Comparison of ENCODE assay signal across 10 cellular contexts in the genomic region with DNA sequence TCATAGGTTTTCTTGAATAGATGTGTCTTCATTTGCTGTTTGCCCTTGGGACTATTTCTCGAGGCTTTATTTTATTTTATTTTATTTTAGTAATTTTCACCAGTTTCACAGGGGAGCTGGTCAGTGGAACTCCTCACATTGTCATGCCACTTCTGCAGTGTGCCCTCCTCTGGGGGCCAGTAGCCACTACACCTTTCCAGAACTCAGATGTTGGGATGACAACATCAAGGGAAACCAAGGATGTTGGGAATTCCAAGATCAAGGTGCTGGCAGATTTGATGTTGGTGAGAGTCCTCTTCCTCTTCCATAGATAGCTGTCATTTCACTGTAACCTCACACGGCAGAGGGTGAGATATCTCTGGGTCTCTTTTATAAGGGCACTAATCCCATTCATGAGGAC. TPM values are rescaled to one million over a fixed set of nuclear protein-coding genes. Genes with fewer than 3 reads are reported as not detected.
DNase-seq lines count a peak whose midpoint lies in the region; ATAC-seq and TF ChIP-seq lines count a peak whose summit lies in the region.
"Had no signal": no experiment of that assay in that cellular context is flagged by ENCODE, and none has a peak within 500 bp of the region (broad histone marks: within the 10 kb centered on the region; RNA-seq: fewer than 3 reads in every experiment).

No MANE protein-coding gene starts in this region.

- no peak overlapping the region for H3K4me3 Mint-ChIP-seq in Calu3 (ENCODE audit: low read depth, unreplicated experiment)
- H3K4me3 Mint-ChIP-seq: activated naive CD8-positive, alpha-beta T cell had no signal

- no peaks in the 10 kb centered on the region for H3K9me3 ChIP-seq in mesenchymal stem cell (ENCODE audit: control insufficient read depth, low read length)

- H3K36me3 Mint-ChIP-seq in Calu3 (ENCODE audit: insufficient read depth, unreplicated experiment): no peaks in the 10 kb centered on the region
- H3K36me3 Mint-ChIP-seq: activated naive CD8-positive, alpha-beta T cell had no signal

- 0% methylated on average over 1 of the region's 2 CpGs for WGBS in mesenchymal stem cell

- CTCF ChIA-PET in Calu3 (lab: Charles Lee): interaction anchor here (0.6 to 2.0 kb wide), 12 partner anchors 25 to 249 kb away, joined by 3 to 27 read pairs (median 4); a partner anchor contains a TSS

- no peak overlapping the region for H2BK120ac ChIP-seq in mesenchymal stem cell (ENCODE audit: low read depth, low read length)

- no peaks in the 10 kb centered on the region for H3K9me3 Mint-ChIP-seq in Calu3 (ENCODE audit: low read depth, unreplicated experiment)

- DNase-seq in Calu3 (peak; percentile 69), M059J (ENCODE audit: low read depth) (peak; percentile 41), choroid plexus epithelial cell (ENCODE audit: low read depth) (peak; percentile 61), mesenchymal stem cell (peak; percentile 38), NCI-H2107 treated with DMSO at 0.1 percent for 48 hours (lab: John Stamatoyannopoulos, UW; ENCODE audit: unreplicated experiment) (no peak), DMS79 (lab: John Stamatoyannopoulos, UW) (no peak)
- DNase-seq: NCI-H526 treated with DMSO at 0.1 percent for 48 hours had no signal

- no peak overlapping the region for H3K27ac ChIP-seq in mesenchymal stem cell (ENCODE audit: low read length, poor library complexity, severe bottlenecking)

- no peak for ATAC-seq in GM21381 (IDR thresholded peaks at IDR 0.05; ENCODE audit: unreplicated experiment)
- ATAC-seq in GM19023 (IDR thresholded peaks at IDR 0.05; ENCODE audit: unreplicated experiment): no peak

- no peak overlapping the region for H3K4me3 ChIP-seq in choroid plexus epithelial cell (ENCODE audit: low read depth, low read length)
- no peak overlapping the region for H3K4me3 ChIP-seq in mesenchymal stem cell (ENCODE audit: insufficient read depth in 1 of 2, low read depth in 1 of 2, low read length in 2 of 2)

- H4K91ac ChIP-seq in mesenchymal stem cell (ENCODE audit: low read length): no peak overlapping the region

- H2BK15ac ChIP-seq in mesenchymal stem cell (ENCODE audit: low read depth, poor library complexity, severe bottlenecking): no peak overlapping the region

- H2BK12ac ChIP-seq in mesenchymal stem cell (ENCODE audit: low read length in 2 of 2): no peak overlapping the region

- H2AFZ ChIP-seq in mesenchymal stem cell (ENCODE audit: low read depth, low read length): no peak overlapping the region

- H3K4me1 ChIP-seq in mesenchymal stem cell (ENCODE audit: control insufficient read depth, insufficient read depth, low read depth, low read length): no peaks in the 10 kb centered on the region

- H2AK5ac ChIP-seq in mesenchymal stem cell (ENCODE audit: low read length, severe bottlenecking): no peak overlapping the region

- intact Hi-C loops in Calu3 (cut with micrococcal nuclease; ENCODE audit: unreplicated experiment): loop anchor here (1.0 to 5.0 kb wide), 2 partner anchors 95 to 116 kb away; a partner anchor contains a TSS

- peak overlapping the region; percentile 56 for H3K9ac ChIP-seq in mesenchymal stem cell (ENCODE audit: low read length)

- H4K8ac ChIP-seq in mesenchymal stem cell (ENCODE audit: low read length): no peak overlapping the region

- H3K36me3 ChIP-seq in mesenchymal stem cell (ENCODE audit: control insufficient read depth in 1 of 2, insufficient read depth in 2 of 2, low read depth in 1 of 2, low read length in 2 of 2): no peaks in the 10 kb centered on the region

- H3K14ac ChIP-seq in mesenchymal stem cell (ENCODE audit: low read length in 2 of 2): no peak overlapping the region

- H2BK5ac ChIP-seq in mesenchymal stem cell (ENCODE audit: low read depth, low read length, poor library complexity, severe bottlenecking): no peak overlapping the region

- peaks cover 18% of the 10 kb centered on the region for H3K27me3 Mint-ChIP-seq in Calu3 (ENCODE audit: unreplicated experiment)

- TF ChIP-seq CTCF in Calu3 (IDR thresholded peaks at IDR 0.05; ENCODE audit: unreplicated experiment) (peak; percentile 90), choroid plexus epithelial cell (conservative IDR thresholded peaks at IDR 0.05; ENCODE audit: low read depth, low read length) (peak; percentile 80)

- H3K23ac ChIP-seq in mesenchymal stem cell (ENCODE audit: low read length in 2 of 2): no peak overlapping the region

- peaks cover 0 to 8% of the 10 kb centered on the region in 2 experiments for H3K27me3 ChIP-seq in mesenchymal stem cell (ENCODE audit: control insufficient read depth in 1 of 2, insufficient read depth in 1 of 2, low read length in 2 of 2)

- no peak overlapping the region for H3K4ac ChIP-seq in mesenchymal stem cell (ENCODE audit: low read depth in 1 of 2, low read length in 2 of 2)

- BruUV-seq in Calu3 (replicated peaks; lab: Mats Ljungman, UMichigan): no TSS peak

- no peak overlapping the region for H3K4me2 ChIP-seq in mesenchymal stem cell (ENCODE audit: low read length, poor library complexity, severe bottlenecking)

- no peak overlapping the region for H3K27ac Mint-ChIP-seq in Calu3 (ENCODE audit: unreplicated experiment)
- H3K27ac Mint-ChIP-seq: activated naive CD8-positive, alpha-beta T cell had no signal

- H3K4me1 Mint-ChIP-seq in Calu3 (ENCODE audit: low read depth, unreplicated experiment): no peaks in the 10 kb centered on the region

- H3K18ac ChIP-seq in mesenchymal stem cell (ENCODE audit: low read depth in 1 of 2, low read length in 2 of 2): no peak overlapping the region

- H3K79me1 ChIP-seq in mesenchymal stem cell (replicated peaks; ENCODE audit: low read length, poor library complexity, severe bottlenecking): no peaks in the 10 kb centered on the region

RNA-seq across cellular contexts. Expression of a gene that starts 35.5 kb away (rescaled TPM):
- 4.2 and 7.6 TPM in 2 replicates for total RNA-seq in Calu3 (2022)
- total RNA-seq in M059J (2014; rRNA removed; shearing (Covaris generic)): 0.07 TPM in 1 of 2 replicates, not detected in the other
- polyA plus RNA-seq in mesenchymal stem cell (2013, experiment 1 of 2): not detected
- not detected for polyA plus RNA-seq in mesenchymal stem cell (2013, experiment 2 of 2)

RNA-seq across cellular contexts. Expression of a gene that starts 57.9 kb away (rescaled TPM):
- 0.26 and 0.32 TPM in 2 replicates for total RNA-seq in Calu3 (2022)
- not detected in 2 replicates for total RNA-seq in M059J (2014; rRNA removed; shearing (Covaris generic))
- not detected for polyA plus RNA-seq in mesenchymal stem cell (2013, experiment 1 of 2)
- not detected for polyA plus RNA-seq in mesenchymal stem cell (2013, experiment 2 of 2)

Comparison
In these comparisons a context has a peak if more than half of its experiments do, and no peak if none do; other contexts are left out.
1. DNase-seq: peak in Calu3 (single experiment), M059J (single experiment), choroid plexus epithelial cell (single experiment) and mesenchymal stem cell (single experiment); none in NCI-H2107 treated with DMSO at 0.1 percent for 48 hours (single experiment) and DMS79 (single experiment).